Comparison of ENCODE assay signal across 1 cellular context in genomic region chr6:42563697-42564495, GRCh38.
A peak's percentile ranks its signal among the peaks of the same experiment; 100 is the strongest.
TF ChIP-seq lines count a peak whose summit lies in the region.

UBR2 (plus strand) TSS chr6:42564029; CDS start chr6:42564320, 291 bp downstream.

TF ChIP-seq in GM12878, 131 proteins besides CTCF, POLR2A, EP300 and RAD21 (continued from another document and continues in another):
- TF ChIP-seq CUX1 (IDR thresholded peaks at IDR 0.05; ENCODE audit: insufficient replicate concordance, low read depth, low read length) (no peak), BCL3 (IDR thresholded peaks at IDR 0.05; ENCODE audit: borderline replicate concordance, insufficient read depth, low read depth, low read length, poor library complexity, severe bottlenecking) (no peak), RCOR1 (conservative IDR thresholded peaks at IDR 0.05; ENCODE audit: low read depth, low read length) (0 out of 2 replicates have a peak, but pooled peaks have one; percentile 41), ZSCAN29 (IDR thresholded peaks at IDR 0.05) (no peak), PML (IDR thresholded peaks at IDR 0.05; ENCODE audit: low read length) (0 out of 2 replicates have a peak, but pooled peaks have one; percentile 19), STAT1 (conservative IDR thresholded peaks at IDR 0.05) (peak; percentile 29; the same call in 1 of the 2 replicates), HSF1 (IDR thresholded peaks at IDR 0.05; ENCODE audit: low read depth, low read length) (peak; percentile 82), PKNOX1 (IDR thresholded peaks at IDR 0.05) (peak; percentile 67), EGR1 (IDR thresholded peaks at IDR 0.05; ENCODE audit: borderline replicate concordance in 1 of 2, low read depth in 2 of 2, low read length in 2 of 2) (peak in 1 of 2 experiments; percentile 78; a peak in 1 of 3 replicates), STAT3 (IDR thresholded peaks at IDR 0.05; ENCODE audit: low read depth, low read length) (0 out of 2 replicates have a peak, but pooled peaks have one; percentile 11), ZNF687 (IDR thresholded peaks at IDR 0.05) (peak; percentile 22; the same call in 1 of the 2 replicates), ATF3 (IDR thresholded peaks at IDR 0.05; ENCODE audit: borderline replicate concordance, extremely low read depth, low read depth, low read length) (peak; percentile 45; the same call in 1 of the 2 replicates), CHD1 (IDR thresholded peaks at IDR 0.05; ENCODE audit: low read depth, low read length) (0 out of 2 replicates have a peak, but pooled peaks have one; percentile 75), ZNF207 (IDR thresholded peaks at IDR 0.05; ENCODE audit: borderline replicate concordance) (0 out of 2 replicates have a peak, but pooled peaks have one; percentile 55), BACH1 (IDR thresholded peaks at IDR 0.05; ENCODE audit: borderline replicate concordance) (peak; percentile 64), EED (IDR thresholded peaks at IDR 0.05; ENCODE audit: low read depth) (0 out of 2 replicates have a peak, but pooled peaks have one; percentile 30), HCFC1 (IDR thresholded peaks at IDR 0.05; ENCODE audit: low read length) (peak; percentile 95), YY1 (IDR thresholded peaks at IDR 0.05; ENCODE audit: low read depth, low read length) (peak; percentile 92), IRF5 (IDR thresholded peaks at IDR 0.05; ENCODE audit: borderline replicate concordance) (no peak), RFX5 (IDR thresholded peaks at IDR 0.05; ENCODE audit: low read depth, low read length) (peak; percentile 50; the same call in 1 of the 2 replicates), PRDM15 (CRISPR knock-in tag; IDR thresholded peaks at IDR 0.05) (0 out of 2 replicates have a peak, but pooled peaks have one; percentile 20), ASH2L (IDR thresholded peaks at IDR 0.05; ENCODE audit: borderline replicate concordance, low read depth) (no peak), ZBTB40 (IDR thresholded peaks at IDR 0.05; ENCODE audit: borderline replicate concordance) (peak; percentile 91), PBX3 (IDR thresholded peaks at IDR 0.05; ENCODE audit: insufficient replicate concordance, low read depth, low read length) (no peak)
